In genomic region chr2:98936133-98936916, GRCh38 we compare ENCODE assay signal across 8 cellular contexts. TPM values are rescaled to one million over a fixed set of nuclear protein-coding genes. Genes with fewer than 3 reads are reported as not detected.
DNase-seq lines count a peak whose midpoint lies in the region; ATAC-seq and TF ChIP-seq lines count a peak whose summit lies in the region.

Gene CRACDL (minus strand): TSS chr2:98936225. CDS start chr2:98846800, 89,425 bp downstream.

- H3K27ac Mint-ChIP-seq in activated CD8-positive, alpha-beta T cell treated with anti-CD3 and anti-CD28 coated beads, Interleukin-2, amount 10 ng/mL, durations not matched to agents 7 days and 5 days: no peak within 1 kb of the TSS

- H3K4me1 Mint-ChIP-seq in activated CD8-positive, alpha-beta T cell treated with anti-CD3 and anti-CD28 coated beads, Interleukin-2, amount 10 ng/mL, durations not matched to agents 7 days and 5 days (ENCODE audit: low read depth): peaks cover 7% of the 10 kb centered on the region

- H3K4me3 Mint-ChIP-seq in activated CD8-positive, alpha-beta T cell treated with anti-CD3 and anti-CD28 coated beads, Interleukin-2, amount 10 ng/mL, durations not matched to agents 7 days and 5 days: peak within 1 kb of the TSS; percentile 55

- peak within 1 kb of the TSS; percentile 66 for H3K4me2 ChIP-seq in osteoblast (ENCODE audit: insufficient read depth, low read length)

- no peaks in the 10 kb centered on the region for H3K36me3 Mint-ChIP-seq in activated CD8-positive, alpha-beta T cell treated with anti-CD3 and anti-CD28 coated beads, Interleukin-2, amount 10 ng/mL, durations not matched to agents 7 days and 5 days (ENCODE audit: low read depth)

- peak; percentile 62 for ATAC-seq in activated CD8-positive, alpha-beta T cell treated with anti-CD3 and anti-CD28 coated beads, Interleukin-2, amount 10 ng/mL, durations not matched to agents 7 days and 5 days
- no peak for ATAC-seq in HG03159 (IDR thresholded peaks at IDR 0.05; ENCODE audit: unreplicated experiment)

- H3K9me3 ChIP-seq in osteoblast (ENCODE audit: low read depth, low read length): no peaks in the 10 kb centered on the region

- CTCF ChIA-PET in activated CD8-positive, alpha-beta T cell treated with anti-CD3 and anti-CD28 coated beads, Interleukin-2, amount 10 ng/mL, durations not matched to agents 7 days and 5 days (lab: Charles Lee): no interaction called here

- H3K79me2 ChIP-seq in osteoblast (ENCODE audit: insufficient read depth, low read length): no peaks in the 10 kb centered on the region

- H4K20me1 ChIP-seq in osteoblast (ENCODE audit: insufficient read depth, low read length): no peaks in the 10 kb centered on the region

- DNase-seq in activated CD4-positive, alpha-beta T cell treated with anti-CD3 and anti-CD28 coated beads for 4 hours: peak; percentile 12 to 23
- DNase-seq in activated CD4-positive, alpha-beta T cell treated with anti-CD3 and anti-CD28 coated beads for 1 hour: no peak
- DNase-seq in activated CD8-positive, alpha-beta T cell treated with anti-CD3 and anti-CD28 coated beads, Interleukin-2, amount 10 ng/mL, durations not matched to agents 7 days and 5 days: peak; percentile 31
- no peak for DNase-seq in glomerular endothelial cell (ENCODE audit: extremely low read depth, low read depth, low spot score)
- DNase-seq in osteoblast (ENCODE audit: insufficient read length, low spot score, missing footprints): peak; percentile 89
- no peak for DNase-seq in SKM-1 treated with dmso at 0.1 percent for 144 hours (lab: John Stamatoyannopoulos, UW; ENCODE audit: unreplicated experiment)
- DNase-seq in cerebellar cortex (ENCODE audit: low spot score): no peak

- H3K4me3 ChIP-seq in osteoblast (ENCODE audit: insufficient read depth, low read length): peak within 1 kb of the TSS; percentile 46

- H3K27ac ChIP-seq in osteoblast (ENCODE audit: low read depth, low read length): no peak within 1 kb of the TSS

- TF ChIP-seq CTCF in osteoblast (IDR thresholded peaks at IDR 0.05; ENCODE audit: extremely low read depth, low read depth, low read length): no peak

- H3K27me3 Mint-ChIP-seq in activated CD8-positive, alpha-beta T cell treated with anti-CD3 and anti-CD28 coated beads, Interleukin-2, amount 10 ng/mL, durations not matched to agents 7 days and 5 days (ENCODE audit: low read depth): peaks cover 66% of the 10 kb centered on the region

- H3K9me3 Mint-ChIP-seq in activated CD8-positive, alpha-beta T cell treated with anti-CD3 and anti-CD28 coated beads, Interleukin-2, amount 10 ng/mL, durations not matched to agents 7 days and 5 days (ENCODE audit: insufficient read depth): no peaks in the 10 kb centered on the region

- no peaks in the 10 kb centered on the region for H3K4me1 ChIP-seq in osteoblast (ENCODE audit: insufficient read depth, low read length)

- peaks cover 55% of the 10 kb centered on the region for H3K27me3 ChIP-seq in osteoblast (ENCODE audit: insufficient read depth, low read length)

- no peak within 1 kb of the TSS for H2AFZ ChIP-seq in osteoblast (ENCODE audit: low read length)

- POLR2A ChIA-PET in activated CD8-positive, alpha-beta T cell treated with anti-CD3 and anti-CD28 coated beads, Interleukin-2, amount 10 ng/mL, durations not matched to agents 7 days and 5 days (lab: Charles Lee): no interaction called here

- H3K36me3 ChIP-seq in osteoblast (ENCODE audit: insufficient read depth, low read length): no peaks in the 10 kb centered on the region

RNA-seq across cellular contexts. Expression of gene CRACDL, which starts in this region (rescaled TPM):
- total RNA-seq in activated CD8-positive, alpha-beta T cell treated with anti-CD3 and anti-CD28 coated beads, Interleukin-2, amount 10 ng/mL, durations not matched to agents 7 days and 5 days: under 1 TPM; 0.18 to 0.97 TPM
- 10.7 and 13.3 TPM in 2 replicates for total RNA-seq in glomerular endothelial cell
- total RNA-seq in osteoblast: not detected in 2 replicates

Comparison
In these comparisons a context has a peak if more than half of its experiments do, and no peak if none do; other contexts are left out.
1. DNase-seq: peak in activated CD4-positive, alpha-beta T cell treated with anti-CD3 and anti-CD28 coated beads for 4 hours (2 of 2); none in activated CD4-positive, alpha-beta T cell treated with anti-CD3 and anti-CD28 coated beads for 1 hour (single experiment), glomerular endothelial cell (single experiment), SKM-1 treated with dmso at 0.1 percent for 144 hours (single experiment) and cerebellar cortex (single experiment).
2. Peak in DNase-seq and ATAC-seq in activated CD8-positive, alpha-beta T cell treated with anti-CD3 and anti-CD28 coated beads, Interleukin-2, amount 10 ng/mL, durations not matched to agents 7 days and 5 days; RNA of the gene not detected or under 1 TPM.
3. Peak in DNase-seq, H3K4me3 ChIP-seq and H3K4me2 ChIP-seq in osteoblast; RNA of the gene not detected or under 1 TPM.